ENCODE assay signal across 8 cellular contexts in genomic region chr3:185363662-185364203, GRCh38. TPM values are rescaled to one million over a fixed set of nuclear protein-coding genes. Genes with fewer than 3 reads are reported as not detected.
A peak's percentile ranks its signal among the peaks of the same experiment; 100 is the strongest.
DNase-seq lines count a peak whose midpoint lies in the region; ATAC-seq, FAIRE-seq and TF ChIP-seq lines count a peak whose summit lies in the region.

No MANE protein-coding gene starts in this region.

- peak; percentile 10 for TF ChIP-seq POLR2A in GM19193 (IDR thresholded peaks at IDR 0.05; ENCODE audit: extremely low read depth, insufficient read depth, insufficient read length)

- no peaks in the 10 kb centered on the region for H3K36me3 ChIP-seq in kidney (ENCODE audit: control insufficient read depth in 1 of 2, insufficient read depth in 2 of 2, low read length in 2 of 2)

- FAIRE-seq in kidney (lab: Jason Lieb, UNC): no peak

- H3K27ac ChIP-seq in kidney (ENCODE audit: low read depth in 2 of 2, low read length in 2 of 2): no peak overlapping the region

- peak overlapping the region; percentile 46 for H3K4me3 ChIP-seq in astrocyte of the cerebellum (ENCODE audit: low read depth, low read length)
- H3K4me3 ChIP-seq in kidney (ENCODE audit: low read length in 2 of 2): peak overlapping the region; percentile 77 to 83

- DNase-seq in astrocyte of the cerebellum (ENCODE audit: low read depth) (no peak), kidney (no peak), superior temporal gyrus (ENCODE audit: extremely low spot score) (peak; percentile 75), KG1 (lab: John Stamatoyannopoulos, UW) (no peak), dermis blood vessel endothelial cell (no peak), cerebellar cortex (ENCODE audit: low spot score) (no peak)

- TF ChIP-seq CTCF in astrocyte of the cerebellum (IDR thresholded peaks at IDR 0.05; ENCODE audit: low read depth, low read length, missing control alignments): no peak
- TF ChIP-seq CTCF in kidney (IDR thresholded peaks at IDR 0.05; ENCODE audit: borderline replicate concordance, extremely low read depth, insufficient read depth): no peak

- intact Hi-C loops in kidney (cut with DNase I): no loop called here

- no peaks in the 10 kb centered on the region for H3K9me3 ChIP-seq in kidney (ENCODE audit: control insufficient read depth in 1 of 2, low read length in 2 of 2)

- H3K4me1 ChIP-seq in kidney (ENCODE audit: control insufficient read depth in 1 of 2, insufficient read depth in 1 of 2, low read depth in 1 of 2, low read length in 2 of 2): peaks cover 6 to 11% of the 10 kb centered on the region in 2 donors

- ATAC-seq in HG03521 (IDR thresholded peaks at IDR 0.05; ENCODE audit: unreplicated experiment): peak; percentile 32

- H3K9ac ChIP-seq in kidney (ENCODE audit: low read length in 2 of 2): peak overlapping the region; percentile 41 to 85

- in situ Hi-C loops in astrocyte of the cerebellum (cut with HindIII; ENCODE audit: low sequenced_read_pairs): no loop called here

RNA-seq across cellular contexts. Expression of gene MAP3K13, which starts 0.8 kb away (rescaled TPM):
- total RNA-seq in kidney (44.1 TPM), dermis blood vessel endothelial cell (11.9 and 13.2 TPM in 2 replicates)
- 33.0 TPM for polyA plus RNA-seq in kidney (ENCODE audit: insufficient read depth, low read depth, low replicate concordance)
